Comparison of ENCODE assay signal across 22 cellular contexts in genomic region chr10:26854524-26854923, GRCh38. TPM values are rescaled to one million over a fixed set of nuclear protein-coding genes. Genes with fewer than 3 reads are reported as not detected.
DNase-seq lines count a peak whose midpoint lies in the region; TF ChIP-seq lines count a peak whose summit lies in the region.
"Had no signal": no experiment of that assay in that cellular context is flagged by ENCODE, and none has a peak within 500 bp of the region (broad histone marks: within the 10 kb centered on the region; RNA-seq: fewer than 3 reads in every experiment).

No MANE protein-coding gene starts in this region.

- peak overlapping the region; percentile 20 for H3K27ac Mint-ChIP-seq in endothelial cell (ENCODE audit: unreplicated experiment)
- H3K27ac Mint-ChIP-seq: activated CD8-positive, alpha-beta memory T cell treated with anti-CD3 and anti-CD28 coated beads, Interleukin-2, amount 10 ng/mL, durations not matched to agents 7 days and 5 days; activated T-helper 2 cell treated with anti-CD3 and anti-CD28 coated beads, Interferon-gamma antibody, Interleukin-2, Interleukin-4, amounts not matched to agents 10 μg/mL and 5 μg/mL and 100 μg/mL, durations not matched to agents 14 hours and 24 hours and 36 hours; stimulated activated naive CD8-positive, alpha-beta T cell treated with anti-CD3 and anti-CD28 coated beads, Interleukin-15, Interleukin-2, amounts not matched to agents 100 ng/mL and 50 ng/mL, for 24 hours had no signal

- no peaks in the 10 kb centered on the region for H3K36me3 Mint-ChIP-seq in endothelial cell (ENCODE audit: low read depth, unreplicated experiment)

- H3K9me2 ChIP-seq in Loucy (replicated peaks; ENCODE audit: low read depth, low read length) = no peaks in the 10 kb centered on the region

- no peak overlapping the region for H3K4me3 Mint-ChIP-seq in endothelial cell (ENCODE audit: unreplicated experiment)
- H3K4me3 Mint-ChIP-seq: activated CD8-positive, alpha-beta memory T cell treated with anti-CD3 and anti-CD28 coated beads, Interleukin-2, amount 10 ng/mL, durations not matched to agents 7 days and 5 days; nephron; stimulated activated naive CD8-positive, alpha-beta T cell treated with anti-CD3 and anti-CD28 coated beads, Interleukin-15, Interleukin-2, amounts not matched to agents 100 ng/mL and 50 ng/mL, for 24 hours had no signal

- H3K9me3 ChIP-seq in Loucy (ENCODE audit: insufficient read depth, low read depth, low read length) (no peaks in the 10 kb centered on the region), neutrophil (no peaks in the 10 kb centered on the region), uterus (no peaks in the 10 kb centered on the region)
- H3K9me3 ChIP-seq: ascending aorta, BE2C, tibial nerve had no signal

- peaks cover 100% of the 10 kb centered on the region for H3K79me2 ChIP-seq in Loucy (ENCODE audit: insufficient read depth, low read length)

- intact Hi-C loops in uterus (cut with DNase I; ENCODE audit: low total_unique reads) = no loop called here

- peaks cover 30% of the 10 kb centered on the region for H3K4me1 Mint-ChIP-seq in endothelial cell (ENCODE audit: unreplicated experiment)

- H3K9ac ChIP-seq in Loucy (ENCODE audit: low read depth, low read length, poor library complexity, severe bottlenecking) = peak overlapping the region; percentile 53

- H3K36me3 ChIP-seq in Loucy (ENCODE audit: insufficient read depth, low read length) (no peaks in the 10 kb centered on the region), neutrophil (no peaks in the 10 kb centered on the region), uterus (no peaks in the 10 kb centered on the region)
- H3K36me3 ChIP-seq: ascending aorta, BE2C, tibial nerve had no signal

- TF ChIP-seq CTCF in Loucy (conservative IDR thresholded peaks at IDR 0.05; ENCODE audit: low read length) = no peak
- no peak for TF ChIP-seq CTCF in endothelial cell (IDR thresholded peaks at IDR 0.05; ENCODE audit: unreplicated experiment)
- TF ChIP-seq CTCF in neutrophil (IDR thresholded peaks at IDR 0.05) = no peak
- TF ChIP-seq CTCF in uterus (IDR thresholded peaks at IDR 0.05) = no peak

- DNase-seq in EH (ENCODE audit: low read depth) (peak; percentile 35), endothelial cell (ENCODE audit: low spot score) (no peak), NCI-H2029 treated with DMSO at 0.1 percent for 48 hours (lab: John Stamatoyannopoulos, UW) (no peak), uterus (no peak), NCI-H146 treated with DMSO at 0.1 percent for 48 hours (lab: John Stamatoyannopoulos, UW; ENCODE audit: unreplicated experiment) (no peak)
- DNase-seq: activated CD4-positive, alpha-beta T cell treated with anti-CD3 and anti-CD28 coated beads for 4 hours; activated CD8-positive, alpha-beta memory T cell treated with anti-CD3 and anti-CD28 coated beads, Interleukin-2, amount 10 ng/mL, durations not matched to agents 7 days and 5 days; BE2C; NCI-H1092 treated with DMSO at 0.1 percent for 48 hours; NCI-H2107; NCI-H510A treated with DMSO at 0.1 percent for 48 hours; posterior cingulate gyrus; stimulated activated CD4-positive, alpha-beta T cell treated with anti-CD3 and anti-CD28 coated beads, Interleukin-1b, Interleukin-23, amount 100 ng/mL, for 48 hours; SW 1271 had no signal

- peak overlapping the region; percentile 89 for H3K4me2 ChIP-seq in Loucy (ENCODE audit: low read depth, low read length, poor library complexity, severe bottlenecking)

- no peak for TF ChIP-seq POLR2A in uterus (IDR thresholded peaks at IDR 0.05)

- H3F3A ChIP-seq in Loucy (ENCODE audit: low read depth) = no peaks in the 10 kb centered on the region

- no peaks in the 10 kb centered on the region for H3K27me3 Mint-ChIP-seq in endothelial cell (ENCODE audit: unreplicated experiment)
- H3K27me3 Mint-ChIP-seq: activated CD8-positive, alpha-beta memory T cell treated with anti-CD3 and anti-CD28 coated beads, Interleukin-2, amount 10 ng/mL, durations not matched to agents 7 days and 5 days; stimulated activated naive CD8-positive, alpha-beta T cell treated with anti-CD3 and anti-CD28 coated beads, Interleukin-15, Interleukin-2, amounts not matched to agents 100 ng/mL and 50 ng/mL, for 24 hours had no signal

- H3K27ac ChIP-seq in neutrophil = peak overlapping the region; percentile 51
- H3K27ac ChIP-seq in uterus = no peak overlapping the region
- H3K27ac ChIP-seq: ascending aorta, coronary artery, tibial nerve had no signal

- no peak overlapping the region for H2AFZ ChIP-seq in Loucy (ENCODE audit: low read length)

- H3K4me1 ChIP-seq in Loucy (ENCODE audit: insufficient read depth, low read length, poor library complexity, severe bottlenecking) (peaks cover 54% of the 10 kb centered on the region), neutrophil (ENCODE audit: control insufficient read depth in 1 of 2, insufficient read depth in 1 of 2, low read depth in 1 of 2, low read length in 1 of 2) (peaks cover 52 to 59% of the 10 kb centered on the region in 2 experiments), uterus (no peaks in the 10 kb centered on the region)
- H3K4me1 ChIP-seq: BE2C had no signal

- peaks cover 93% of the 10 kb centered on the region for H4K20me1 ChIP-seq in Loucy (ENCODE audit: insufficient read depth, low read length, poor library complexity, severe bottlenecking)

- no peaks in the 10 kb centered on the region for H3K27me3 ChIP-seq in Loucy (ENCODE audit: insufficient read depth, low read length, poor library complexity, severe bottlenecking)
- no peaks in the 10 kb centered on the region for H3K27me3 ChIP-seq in neutrophil
- H3K27me3 ChIP-seq in uterus = no peaks in the 10 kb centered on the region
- H3K27me3 ChIP-seq: ascending aorta, BE2C, tibial nerve had no signal

- peak overlapping the region; percentile 59 for H3K4me3 ChIP-seq in Loucy (ENCODE audit: low read length, poor library complexity, severe bottlenecking)
- H3K4me3 ChIP-seq in neutrophil (ENCODE audit: low read depth in 1 of 2, low read length in 1 of 2) = no peak overlapping the region
- no peak overlapping the region for H3K4me3 ChIP-seq in uterus
- H3K4me3 ChIP-seq: ascending aorta, coronary artery, tibial nerve had no signal

- H3K9me3 Mint-ChIP-seq in endothelial cell (ENCODE audit: unreplicated experiment) = no peaks in the 10 kb centered on the region
- H3K9me3 Mint-ChIP-seq: activated T-helper 2 cell treated with anti-CD3 and anti-CD28 coated beads, Interferon-gamma antibody, Interleukin-2, Interleukin-4, amounts not matched to agents 10 μg/mL and 5 μg/mL and 100 μg/mL, durations not matched to agents 14 hours and 24 hours and 36 hours; nephron; stimulated activated naive CD8-positive, alpha-beta T cell treated with anti-CD3 and anti-CD28 coated beads, Interleukin-15, Interleukin-2, amounts not matched to agents 100 ng/mL and 50 ng/mL, for 24 hours had no signal

RNA-seq across cellular contexts. Expression of gene ABI1, which starts 6.2 kb away (rescaled TPM):
- 67.5 TPM for total RNA-seq in endothelial cell (ENCODE audit: unreplicated experiment)
- 10 to 100 TPM; 26.6 to 50.4 (median 39.1) TPM for total RNA-seq in uterus
